In the genomic region with DNA sequence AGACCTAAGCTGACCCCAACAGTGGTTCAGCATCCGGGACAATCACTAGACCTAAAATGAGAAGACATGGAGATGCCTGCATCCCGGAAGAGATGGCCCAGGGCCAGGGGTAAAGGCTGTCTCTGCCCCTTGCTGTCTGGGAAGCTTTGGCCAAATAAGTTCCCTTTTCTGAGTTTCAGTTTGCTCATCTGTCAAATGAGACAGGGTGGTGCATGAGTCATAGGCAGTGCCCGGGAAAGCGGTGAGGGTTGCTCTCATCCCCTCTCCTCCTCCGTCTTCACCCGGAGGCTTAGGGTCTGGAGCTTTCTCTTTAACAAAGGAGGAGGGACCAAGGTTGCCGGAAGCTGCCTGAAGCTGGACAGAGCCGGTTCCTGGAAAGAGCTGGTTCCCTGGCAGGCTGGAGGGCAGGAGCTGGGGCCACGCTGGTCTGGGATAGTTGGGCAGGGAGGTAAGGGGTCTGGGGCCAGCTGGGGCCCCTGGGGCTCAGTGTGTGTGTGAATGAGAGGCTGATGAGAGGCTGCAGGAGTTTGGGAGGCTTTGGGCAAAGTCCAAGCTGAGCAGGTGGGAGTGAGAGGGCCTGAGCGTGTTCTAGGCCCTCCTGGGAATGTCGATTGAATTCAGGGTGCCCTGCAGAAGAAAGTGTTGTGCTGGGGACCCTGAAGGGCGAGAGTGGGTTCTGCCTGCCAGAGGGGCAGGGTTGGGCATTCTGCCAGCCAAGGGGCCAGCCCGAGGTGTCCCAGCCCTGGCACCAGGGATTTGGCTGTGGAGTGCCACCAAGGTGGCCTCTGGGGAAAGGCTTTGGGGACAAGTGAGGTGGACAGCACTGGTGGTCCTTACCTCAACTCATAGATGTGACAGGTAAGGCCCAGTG, we compare ENCODE assay signal across 8 cellular contexts. TPM values are rescaled to one million over a fixed set of nuclear protein-coding genes. Genes with fewer than 3 reads are reported as not detected.
DNase-seq lines count a peak whose midpoint lies in the region; ATAC-seq and TF ChIP-seq lines count a peak whose summit lies in the region.

A gene with protein sequence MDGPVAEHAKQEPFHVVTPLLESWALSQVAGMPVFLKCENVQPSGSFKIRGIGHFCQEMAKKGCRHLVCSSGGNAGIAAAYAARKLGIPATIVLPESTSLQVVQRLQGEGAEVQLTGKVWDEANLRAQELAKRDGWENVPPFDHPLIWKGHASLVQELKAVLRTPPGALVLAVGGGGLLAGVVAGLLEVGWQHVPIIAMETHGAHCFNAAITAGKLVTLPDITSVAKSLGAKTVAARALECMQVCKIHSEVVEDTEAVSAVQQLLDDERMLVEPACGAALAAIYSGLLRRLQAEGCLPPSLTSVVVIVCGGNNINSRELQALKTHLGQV (plus strand): TSS at position 351 of the 871 bp plus-strand sequence. CDS start 5,603 bp downstream, outside the sequence.

- H3F3A ChIP-seq in GM23338 (replicated peaks; ENCODE audit: low read depth), result 0 out of 2 replicates have a peak, but pooled peaks cover 3% of the 10 kb centered on the region

- peak; percentile 79 for DNase-seq in activated CD4-positive, alpha-beta T cell treated with anti-CD3 and anti-CD28 coated beads, Interleukin-2, amount 10 ng/mL, durations not matched to agents 24 days and 14 days
- no peak for DNase-seq in activated CD4-positive, alpha-beta T cell treated with anti-CD3 and anti-CD28 coated beads, Interleukin-2, amount 50 U/mL, for 4 hours
- DNase-seq in GM23338 (ENCODE audit: low spot score) (peak; percentile 59), medulla oblongata (ENCODE audit: extremely low spot score) (peak; percentile 89), stromal cell of bone marrow (ENCODE audit: low read depth) (peak; percentile 81)
- DNase-seq in effector memory CD8-positive, alpha-beta T cell, result peak in 1 of 3 experiments; percentile 6

- peaks cover 10% of the 10 kb centered on the region for H3K4me1 Mint-ChIP-seq in activated CD4-positive, alpha-beta T cell treated with anti-CD3 and anti-CD28 coated beads, Interleukin-2, amount 10 ng/mL, durations not matched to agents 24 days and 14 days
- H3K4me1 Mint-ChIP-seq in GM23338, result peaks cover 15% of the 10 kb centered on the region
- H3K4me1 Mint-ChIP-seq in effector memory CD8-positive, alpha-beta T cell (ENCODE audit: low read depth in 2 of 2), result peaks cover 6 to 7% of the 10 kb centered on the region in 2 donors

- ATAC-seq in GM23338 (peak; percentile 57), SK-N-SH treated with all-trans-retinoic acid at 6 μM for 48 hours (peak; percentile 99)
- peak; percentile 45 for ATAC-seq in effector memory CD8-positive, alpha-beta T cell (replicated peaks)

- no peaks in the 10 kb centered on the region for H3K79me2 ChIP-seq in GM23338 (replicated peaks; ENCODE audit: insufficient read depth)

- no peak for TF ChIP-seq EP300 in Ishikawa (IDR thresholded peaks at IDR 0.05; ENCODE audit: borderline replicate concordance)

- no peak for TF ChIP-seq RAD21 in Ishikawa (IDR thresholded peaks at IDR 0.05; ENCODE audit: low read depth)

- H3K27ac Mint-ChIP-seq in activated CD4-positive, alpha-beta T cell treated with anti-CD3 and anti-CD28 coated beads, Interleukin-2, amount 10 ng/mL, durations not matched to agents 24 days and 14 days, result peak within 1 kb of the TSS; percentile 96
- peak within 1 kb of the TSS; percentile 21; the same call in 1 of the 2 replicates for H3K27ac Mint-ChIP-seq in GM23338
- H3K27ac Mint-ChIP-seq in effector memory CD8-positive, alpha-beta T cell, result peak within 1 kb of the TSS in 1 of 2 donors; percentile 94

- H3K9me3 Mint-ChIP-seq in activated CD4-positive, alpha-beta T cell treated with anti-CD3 and anti-CD28 coated beads, Interleukin-2, amount 10 ng/mL, durations not matched to agents 24 days and 14 days, result no peaks in the 10 kb centered on the region
- no peaks in the 10 kb centered on the region for H3K9me3 Mint-ChIP-seq in GM23338
- no peaks in the 10 kb centered on the region for H3K9me3 Mint-ChIP-seq in effector memory CD8-positive, alpha-beta T cell

- no peaks in the 10 kb centered on the region for H3K9me2 ChIP-seq in GM23338 (ENCODE audit: insufficient read depth)

- H3K27me3 Mint-ChIP-seq in activated CD4-positive, alpha-beta T cell treated with anti-CD3 and anti-CD28 coated beads, Interleukin-2, amount 10 ng/mL, durations not matched to agents 24 days and 14 days, result peaks cover 3% of the 10 kb centered on the region
- peaks cover 19% of the 10 kb centered on the region for H3K27me3 Mint-ChIP-seq in GM23338 (ENCODE audit: insufficient read depth, low read depth, poor library complexity)
- H3K27me3 Mint-ChIP-seq in effector memory CD8-positive, alpha-beta T cell, result peaks cover 17 to 59% of the 10 kb centered on the region in 2 donors

- H4K20me1 ChIP-seq in GM23338 (replicated peaks; ENCODE audit: insufficient read depth), result no peaks in the 10 kb centered on the region

- H3K4me1 ChIP-seq in GM23338 (ENCODE audit: insufficient read depth), result 0 out of 2 replicates have a peak, but pooled peaks cover 8% of the 10 kb centered on the region

- peak within 1 kb of the TSS; percentile 95 for H3K4me3 Mint-ChIP-seq in activated CD4-positive, alpha-beta T cell treated with anti-CD3 and anti-CD28 coated beads, Interleukin-2, amount 10 ng/mL, durations not matched to agents 24 days and 14 days
- H3K4me3 Mint-ChIP-seq in GM23338, result peak within 1 kb of the TSS; percentile 61
- peak within 1 kb of the TSS; percentile 15 to 92 for H3K4me3 Mint-ChIP-seq in effector memory CD8-positive, alpha-beta T cell

- H3K27me3 ChIP-seq in GM23338 (ENCODE audit: insufficient read depth), result no peaks in the 10 kb centered on the region

- H3K36me3 Mint-ChIP-seq in activated CD4-positive, alpha-beta T cell treated with anti-CD3 and anti-CD28 coated beads, Interleukin-2, amount 10 ng/mL, durations not matched to agents 24 days and 14 days (ENCODE audit: low read depth), result no peaks in the 10 kb centered on the region
- no peaks in the 10 kb centered on the region for H3K36me3 Mint-ChIP-seq in GM23338 (ENCODE audit: low read depth)
- no peaks in the 10 kb centered on the region for H3K36me3 Mint-ChIP-seq in effector memory CD8-positive, alpha-beta T cell (ENCODE audit: insufficient read depth)

- intact Hi-C loops in activated CD4-positive, alpha-beta T cell treated with anti-CD3 and anti-CD28 coated beads, Interleukin-2, amount 10 ng/mL, durations not matched to agents 24 days and 14 days (cut with micrococcal nuclease), result no loop called here

- TF ChIP-seq CTCF in GM23338 (conservative IDR thresholded peaks at IDR 0.05; ENCODE audit: low read depth in 2 of 2), result no peak

- peak within 1 kb of the TSS; percentile 85; the same call in 1 of the 2 replicates for H2AFZ ChIP-seq in GM23338

- no peak within 1 kb of the TSS for H3K4me3 ChIP-seq in GM23338

- H3K36me3 ChIP-seq in GM23338 (ENCODE audit: insufficient read depth), result no peaks in the 10 kb centered on the region

- no peak within 1 kb of the TSS for H3K4me2 ChIP-seq in GM23338

- no peak within 1 kb of the TSS for H3K27ac ChIP-seq in GM23338 (ENCODE audit: low read depth)

TF ChIP-seq in Ishikawa, 13 proteins besides CTCF, POLR2A, EP300 and RAD21 (continues in another document):
- TF ChIP-seq EGR1 (IDR thresholded peaks at IDR 0.05) (0 out of 2 replicates have a peak, but pooled peaks have one; percentile 1), TCF12 (IDR thresholded peaks at IDR 0.05; ENCODE audit: low read depth) (0 out of 2 replicates have a peak, but pooled peaks have one; percentile 28), YY1 (IDR thresholded peaks at IDR 0.05; ENCODE audit: low read depth) (0 out of 2 replicates have a peak, but pooled peaks have one; percentile 22), TEAD4 (IDR thresholded peaks at IDR 0.05) (no peak), CREB1 (IDR thresholded peaks at IDR 0.05; ENCODE audit: low read depth) (no peak), TAF1 (IDR thresholded peaks at IDR 0.05; ENCODE audit: low read depth) (peak; percentile 64), FOXM1 (IDR thresholded peaks at IDR 0.05; ENCODE audit: borderline replicate concordance, low read depth) (no peak), NFIC (IDR thresholded peaks at IDR 0.05) (no peak; the same call in 1 of the 2 replicates), ZBTB7A (IDR thresholded peaks at IDR 0.05; ENCODE audit: low read depth) (no peak), CEBPB (IDR thresholded peaks at IDR 0.05) (no peak)
- TF ChIP-seq, protein P1, sequence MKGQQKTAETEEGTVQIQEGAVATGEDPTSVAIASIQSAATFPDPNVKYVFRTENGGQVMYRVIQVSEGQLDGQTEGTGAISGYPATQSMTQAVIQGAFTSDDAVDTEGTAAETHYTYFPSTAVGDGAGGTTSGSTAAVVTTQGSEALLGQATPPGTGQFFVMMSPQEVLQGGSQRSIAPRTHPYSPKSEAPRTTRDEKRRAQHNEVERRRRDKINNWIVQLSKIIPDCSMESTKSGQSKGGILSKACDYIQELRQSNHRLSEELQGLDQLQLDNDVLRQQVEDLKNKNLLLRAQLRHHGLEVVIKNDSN (IDR thresholded peaks at IDR 0.05), result no peak

TF ChIP-seq in SK-N-SH treated with all-trans-retinoic acid at 6 μM for 48 hours, 23 proteins besides CTCF, POLR2A, EP300 and RAD21 (continues in another document):
- TF ChIP-seq ESRRG (CRISPR knock-in tag; IDR thresholded peaks at IDR 0.05) (no peak), OSR1 (CRISPR knock-in tag; IDR thresholded peaks at IDR 0.05) (no peak)
- TF ChIP-seq, protein P2, sequence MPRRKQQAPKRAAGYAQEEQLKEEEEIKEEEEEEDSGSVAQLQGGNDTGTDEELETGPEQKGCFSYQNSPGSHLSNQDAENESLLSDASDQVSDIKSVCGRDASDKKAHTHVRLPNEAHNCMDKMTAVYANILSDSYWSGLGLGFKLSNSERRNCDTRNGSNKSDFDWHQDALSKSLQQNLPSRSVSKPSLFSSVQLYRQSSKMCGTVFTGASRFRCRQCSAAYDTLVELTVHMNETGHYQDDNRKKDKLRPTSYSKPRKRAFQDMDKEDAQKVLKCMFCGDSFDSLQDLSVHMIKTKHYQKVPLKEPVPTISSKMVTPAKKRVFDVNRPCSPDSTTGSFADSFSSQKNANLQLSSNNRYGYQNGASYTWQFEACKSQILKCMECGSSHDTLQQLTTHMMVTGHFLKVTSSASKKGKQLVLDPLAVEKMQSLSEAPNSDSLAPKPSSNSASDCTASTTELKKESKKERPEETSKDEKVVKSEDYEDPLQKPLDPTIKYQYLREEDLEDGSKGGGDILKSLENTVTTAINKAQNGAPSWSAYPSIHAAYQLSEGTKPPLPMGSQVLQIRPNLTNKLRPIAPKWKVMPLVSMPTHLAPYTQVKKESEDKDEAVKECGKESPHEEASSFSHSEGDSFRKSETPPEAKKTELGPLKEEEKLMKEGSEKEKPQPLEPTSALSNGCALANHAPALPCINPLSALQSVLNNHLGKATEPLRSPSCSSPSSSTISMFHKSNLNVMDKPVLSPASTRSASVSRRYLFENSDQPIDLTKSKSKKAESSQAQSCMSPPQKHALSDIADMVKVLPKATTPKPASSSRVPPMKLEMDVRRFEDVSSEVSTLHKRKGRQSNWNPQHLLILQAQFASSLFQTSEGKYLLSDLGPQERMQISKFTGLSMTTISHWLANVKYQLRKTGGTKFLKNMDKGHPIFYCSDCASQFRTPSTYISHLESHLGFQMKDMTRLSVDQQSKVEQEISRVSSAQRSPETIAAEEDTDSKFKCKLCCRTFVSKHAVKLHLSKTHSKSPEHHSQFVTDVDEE (CRISPR knock-in tag; IDR thresholded peaks at IDR 0.05), result peak; percentile 31; the same call in 1 of the 2 replicates

RNA-seq across cellular contexts. Expression of the gene that starts here (rescaled TPM):
- total RNA-seq in activated CD4-positive, alpha-beta T cell treated with anti-CD3 and anti-CD28 coated beads, Interleukin-2, amount 10 ng/mL, durations not matched to agents 24 days and 14 days, result 0.61 and 0.78 TPM in 2 replicates
- total RNA-seq in GM23338 (2014; rRNA removed; shearing (Covaris generic)), result not detected in 2 replicates
- polyA plus RNA-seq in GM23338 (2016; fragmentation: Nextera tagmentation; extraction: Ambion mirVana), result 0.45 TPM in 1 of 2 replicates, not detected in the other

Comparison
In these comparisons a context has a peak if more than half of its experiments do, and no peak if none do; other contexts are left out.
1. Peak in DNase-seq in activated CD4-positive, alpha-beta T cell treated with anti-CD3 and anti-CD28 coated beads, Interleukin-2, amount 10 ng/mL, durations not matched to agents 24 days and 14 days; RNA of the gene not detected or under 1 TPM.
2. Peak in DNase-seq and ATAC-seq in GM23338; RNA of the gene not detected or under 1 TPM.
3. DNase-seq: peak in medulla oblongata (single experiment) and stromal cell of bone marrow (single experiment); none in activated CD4-positive, alpha-beta T cell treated with anti-CD3 and anti-CD28 coated beads, Interleukin-2, amount 50 U/mL, for 4 hours (0 of 2).
4. ATAC-seq: peak in every context shown above with its lines; median percentile 99 in SK-N-SH treated with all-trans-retinoic acid at 6 μM for 48 hours; 57 in GM23338; 45 in effector memory CD8-positive, alpha-beta T cell.
5. Peak in every context shown above with its lines, with median percentiles within 50 percentile points of each other: H3K4me3 Mint-ChIP-seq.